ENCODE assay signal across 27 cellular contexts in genomic region chr12:68798880-68799229, GRCh38.
"Had no signal": no experiment of that assay in that cellular context is flagged by ENCODE, and none has a peak within 500 bp of the region (broad histone marks: within the 10 kb centered on the region; RNA-seq: fewer than 3 reads in every experiment).

No MANE protein-coding gene starts in this region.

- DNase-seq: activated CD4-positive, alpha-beta memory T cell treated with anti-CD3 and anti-CD28 coated beads for 36 hours; activated CD4-positive, alpha-beta T cell treated with anti-CD3 and anti-CD28 coated beads for 36 hours; activated CD4-positive, alpha-beta T cell treated with anti-CD3 and anti-CD28 coated beads, Interleukin-2, amount 10 ng/mL, durations not matched to agents 24 days and 14 days; activated CD4-positive, CD25-positive, alpha-beta regulatory T cell; activated CD4-positive, CD25-positive, alpha-beta regulatory T cell treated with anti-CD3 and anti-CD28 coated beads, Interleukin-2, amount 50 U/mL, for 72 hours; activated CD8-positive, alpha-beta T cell treated with anti-CD3 and anti-CD28 coated beads, Interleukin-2, amount 10 ng/mL, durations not matched to agents 7 days and 5 days; activated gamma-delta T cell; activated naive CD4-positive, alpha-beta T cell; activated naive CD4-positive, alpha-beta T cell treated with anti-CD3 and anti-CD28 coated beads, Interleukin-2, amount 10 ng/mL, durations not matched to agents 7 days and 5 days; activated naive CD8-positive, alpha-beta T cell treated with anti-CD3 and anti-CD28 coated beads, Interleukin-2, amount 10 ng/mL, durations not matched to agents 7 days and 5 days; activated T-cell treated with anti-CD3 and anti-CD28 coated beads for 4 hours; activated T-cell treated with anti-CD3 and anti-CD28 coated beads, Interleukin-2, amount 50 U/mL, for 24 hours; activated T-cell treated with anti-CD3 and anti-CD28 coated beads, Interleukin-2, amount 50 U/mL, for 72 hours; amniotic stem cell; anterior cingulate cortex; brain microvascular endothelial cell; dorsolateral prefrontal cortex; effector memory CD4-positive, alpha-beta T cell; endodermal cell; foreskin fibroblast; head of caudate nucleus; T-helper 1 cell; T-helper 17 cell; T1000 had no signal

- ATAC-seq: activated CD4-positive, alpha-beta T cell treated with anti-CD3 and anti-CD28 coated beads for 36 hours; activated CD8-positive, alpha-beta T cell treated with anti-CD3 and anti-CD28 coated beads, Interleukin-2, amount 10 ng/mL, durations not matched to agents 7 days and 5 days; activated naive CD4-positive, alpha-beta T cell treated with anti-CD3 and anti-CD28 coated beads, Interleukin-2, amount 50 U/mL, for 72 hours; activated T-cell treated with anti-CD3 and anti-CD28 coated beads, Interleukin-2, amount 50 U/mL, for 72 hours; esophagus mucosa; T-helper 17 cell had no signal

- H3K36me3 ChIP-seq: brain microvascular endothelial cell had no signal

- H3K27me3 ChIP-seq: brain microvascular endothelial cell, dorsolateral prefrontal cortex had no signal

- H3K4me3 ChIP-seq: coronary artery, dorsolateral prefrontal cortex had no signal

- H3K27ac ChIP-seq: brain microvascular endothelial cell, coronary artery, dorsolateral prefrontal cortex had no signal
